In genomic region chr9:136762915-136763648, GRCh38 we compare ENCODE assay signal across 8 cellular contexts. TPM values are rescaled to one million over a fixed set of nuclear protein-coding genes. Genes with fewer than 3 reads are reported as not detected.
DNase-seq lines count a peak whose midpoint lies in the region; ATAC-seq, FAIRE-seq and TF ChIP-seq lines count a peak whose summit lies in the region.

No MANE protein-coding gene starts in this region.

- no peak overlapping the region for H3K27ac Mint-ChIP-seq in activated T-helper 2 cell treated with anti-CD3 and anti-CD28 coated beads, Interferon-gamma antibody, Interleukin-2, Interleukin-4, amounts not matched to agents 10 μg/mL and 5 μg/mL and 100 μg/mL, durations not matched to agents 14 hours and 24 hours and 36 hours

- TF ChIP-seq EP300 in HepG2 (IDR thresholded peaks at IDR 0.05; ENCODE audit: low read depth in 2 of 2, low read length in 2 of 2) (no peak), HepG2 (CRISPR knock-in tag; IDR thresholded peaks at IDR 0.05; ENCODE audit: borderline replicate concordance) (no peak)

- no peak overlapping the region for H3K4me3 Mint-ChIP-seq in activated T-helper 2 cell treated with anti-CD3 and anti-CD28 coated beads, Interferon-gamma antibody, Interleukin-2, Interleukin-4, amounts not matched to agents 10 μg/mL and 5 μg/mL and 100 μg/mL, durations not matched to agents 14 hours and 24 hours and 36 hours (ENCODE audit: low read depth)

- H3K9me3 ChIP-seq in MG63 (no peaks in the 10 kb centered on the region), HepG2 (ENCODE audit: low read length) (no peaks in the 10 kb centered on the region)

- H3K4me1 ChIP-seq in HepG2 (ENCODE audit: insufficient read depth, low read length), result peaks cover 71% of the 10 kb centered on the region

- H3K27me3 ChIP-seq in MG63 (peaks cover 6% of the 10 kb centered on the region; the same call in 1 of the 2 replicates), HepG2 (ENCODE audit: control insufficient read depth in 1 of 2, insufficient read depth in 2 of 2, low read length in 2 of 2) (peaks cover 0 to 9% of the 10 kb centered on the region in 2 experiments; a peak in 1 of 5 replicates)

- TF ChIP-seq CTCF in HepG2 (CRISPR knock-in tag; IDR thresholded peaks at IDR 0.05), result no peak

- H3K9me3 Mint-ChIP-seq in activated T-helper 2 cell treated with anti-CD3 and anti-CD28 coated beads, Interferon-gamma antibody, Interleukin-2, Interleukin-4, amounts not matched to agents 10 μg/mL and 5 μg/mL and 100 μg/mL, durations not matched to agents 14 hours and 24 hours and 36 hours, result no peaks in the 10 kb centered on the region

- H4K20me1 ChIP-seq in HepG2 (ENCODE audit: insufficient read depth, low read length), result no peaks in the 10 kb centered on the region

- no peaks in the 10 kb centered on the region for H3K79me2 ChIP-seq in HepG2 (ENCODE audit: insufficient read depth, low read length)

- DNase-seq in COLO829 (ENCODE audit: low spot score) (peak; percentile 37), MG63 (peak; percentile 25), HepG2 (ENCODE audit: low spot score) (peak; percentile 30), KG1 (lab: John Stamatoyannopoulos, UW) (no peak), NCI-H128 (lab: John Stamatoyannopoulos, UW; ENCODE audit: unreplicated experiment) (no peak), GF-D8 (lab: John Stamatoyannopoulos, UW) (no peak)
- peak; percentile 36 for DNase-seq in activated T-helper 2 cell treated with anti-CD3 and anti-CD28 coated beads, Interferon-gamma antibody, Interleukin-2, Interleukin-4, amounts not matched to agents 10 μg/mL and 5 μg/mL and 100 μg/mL, durations not matched to agents 14 hours and 24 hours and 36 hours (ENCODE audit: low spot score)

- in situ Hi-C loops in HepG2 (cut with HindIII; ENCODE audit: extremely low pct_ligation_motif_present, low pct_unique_long_range_greater_than_20kb), result no loop called here

- H3K4me2 ChIP-seq in HepG2 (ENCODE audit: low read depth, low read length), result peak overlapping the region; percentile 23; the same call in 1 of the 2 replicates

- WGBS in HepG2 (ENCODE audit: low lambda C conversion rate), result 53% methylated on average over 32 of the region's 37 CpGs

- H2AFZ ChIP-seq in HepG2 (ENCODE audit: low read length), result no peak overlapping the region

- H3K9ac ChIP-seq in HepG2 (ENCODE audit: insufficient read depth, low read depth, low read length), result no peak overlapping the region

- no peak for TF ChIP-seq RAD21 in HepG2 (CRISPR knock-in tag; IDR thresholded peaks at IDR 0.05)

- no peak overlapping the region for H3K27ac ChIP-seq in HepG2 (ENCODE audit: extremely low read length, insufficient read depth, low read length)

- H3K4me3 ChIP-seq in MG63 (no peak overlapping the region), HepG2 (replicated peaks in 1 of 3; ENCODE audit: insufficient read depth in 1 of 3, low read depth in 2 of 3, low read length in 3 of 3) (peak overlapping the region in 1 of 3 experiments; percentile 44; a peak in 1 of 6 replicates)

- FAIRE-seq in HepG2 (lab: Jason Lieb, UNC), result no peak

- TF ChIP-seq POLR2A in HepG2 (IDR thresholded peaks at IDR 0.05; ENCODE audit: insufficient read depth in 1 of 2, low read depth in 2 of 2, low read length in 2 of 2), result no peak
- TF ChIP-seq POLR2A in GM18505 (IDR thresholded peaks at IDR 0.05; ENCODE audit: borderline replicate concordance, extremely low read depth, insufficient read depth, insufficient read length), result no peak

- BruUV-seq in HepG2 (replicated peaks; lab: Mats Ljungman, UMichigan), result no TSS peak

- ATAC-seq in HepG2 (peak; percentile 18), GM18505 (IDR thresholded peaks at IDR 0.05; ENCODE audit: unreplicated experiment) (no peak)

- intact Hi-C loops in activated T-helper 2 cell treated with anti-CD3 and anti-CD28 coated beads, Interferon-gamma antibody, Interleukin-2, Interleukin-4, amounts not matched to agents 10 μg/mL and 5 μg/mL and 100 μg/mL, durations not matched to agents 14 hours and 24 hours and 36 hours (cut with micrococcal nuclease), result no loop called here
- intact Hi-C loops in HepG2 (cut with micrococcal nuclease; ENCODE audit: unreplicated experiment), result no loop called here

- H3K36me3 ChIP-seq in MG63 (no peaks in the 10 kb centered on the region), HepG2 (replicated peaks in 1 of 2; ENCODE audit: control insufficient read depth in 1 of 2, insufficient read depth in 2 of 2, low read length in 2 of 2) (no peaks in the 10 kb centered on the region)

- CTCF ChIA-PET in HepG2 (lab: Yijun Ruan, JAX; ENCODE audit: low intra/inter-chr PET ratio, low total read pairs), result no interaction called here

- H3K4me1 Mint-ChIP-seq in activated T-helper 2 cell treated with anti-CD3 and anti-CD28 coated beads, Interferon-gamma antibody, Interleukin-2, Interleukin-4, amounts not matched to agents 10 μg/mL and 5 μg/mL and 100 μg/mL, durations not matched to agents 14 hours and 24 hours and 36 hours (ENCODE audit: low read depth), result peaks cover 9% of the 10 kb centered on the region

- H3K36me3 Mint-ChIP-seq in activated T-helper 2 cell treated with anti-CD3 and anti-CD28 coated beads, Interferon-gamma antibody, Interleukin-2, Interleukin-4, amounts not matched to agents 10 μg/mL and 5 μg/mL and 100 μg/mL, durations not matched to agents 14 hours and 24 hours and 36 hours (ENCODE audit: low read depth), result no peaks in the 10 kb centered on the region

- POLR2A ChIA-PET in HepG2 (lab: Yijun Ruan, JAX), result interaction anchor here (1.4 kb wide), 1 partner anchor 35 kb away, joined by 3 read pairs; no protein-coding TSS in a partner anchor

- no peaks in the 10 kb centered on the region for H3K27me3 Mint-ChIP-seq in activated T-helper 2 cell treated with anti-CD3 and anti-CD28 coated beads, Interferon-gamma antibody, Interleukin-2, Interleukin-4, amounts not matched to agents 10 μg/mL and 5 μg/mL and 100 μg/mL, durations not matched to agents 14 hours and 24 hours and 36 hours (ENCODE audit: low read depth)

RNA-seq across cellular contexts. Expression of gene LCN15, which starts 1.2 kb away (rescaled TPM):
- total RNA-seq in MG63 (2014; rRNA removed; shearing (Covaris generic); ENCODE audit: low replicate concordance), result not detected in 2 replicates
- total RNA-seq in activated T-helper 2 cell treated with anti-CD3 and anti-CD28 coated beads, Interferon-gamma antibody, Interleukin-2, Interleukin-4, amounts not matched to agents 10 μg/mL and 5 μg/mL and 100 μg/mL, durations not matched to agents 14 hours and 24 hours and 36 hours, result not detected in 2 replicates
- total RNA-seq in HepG2 (2016; rRNA removed; fragmentation: Illumina TruSeq; extraction: Trizol), result 0.29 and 1.3 TPM in 2 replicates
- 1.3 and 1.9 TPM in 2 replicates for total RNA-seq in HepG2 (2016; cell fraction: cytosol; rRNA removed; fragmentation: Illumina TruSeq; extraction: Trizol; ENCODE audit: low read depth)
- total RNA-seq in HepG2 (2016; cell fraction: insoluble cytoplasmic fraction; rRNA removed; fragmentation: Illumina TruSeq; extraction: Trizol), result 0.55 and 1.00 TPM in 2 replicates
- 0.96 and 1.5 TPM in 2 replicates for total RNA-seq in HepG2 (2016; cell fraction: membrane; rRNA removed; fragmentation: Illumina TruSeq; extraction: Trizol)
- total RNA-seq in HepG2 (2016; cell fraction: nucleus; rRNA removed; fragmentation: Illumina TruSeq; extraction: Trizol), result 0.41 and 0.99 TPM in 2 replicates
- 32.9 and 53.7 TPM in 2 replicates for polyA plus RNA-seq in HepG2 (2011; rRNA removed)
- polyA plus RNA-seq in HepG2 (2011; cell fraction: cytosol; rRNA removed), result 35.0 and 114 TPM in 2 replicates
- 18.7 and 43.2 TPM in 2 replicates for polyA plus RNA-seq in HepG2 (2011; cell fraction: nucleus; rRNA removed)
- polyA plus RNA-seq in HepG2 (2012), result 13.7 and 27.0 TPM in 2 replicates
- polyA plus RNA-seq in HepG2 (2016; cell fraction: cytosol; fragmentation: Illumina TruSeq; extraction: Trizol; ENCODE audit: low read depth), result 1.2 and 1.3 TPM in 2 replicates
- 0.36 and 0.57 TPM in 2 replicates for polyA plus RNA-seq in HepG2 (2016; cell fraction: insoluble cytoplasmic fraction; fragmentation: Illumina TruSeq; extraction: Trizol; ENCODE audit: low read depth)
- 0.84 and 0.88 TPM in 2 replicates for polyA plus RNA-seq in HepG2 (2016; cell fraction: membrane; fragmentation: Illumina TruSeq; extraction: Trizol; ENCODE audit: low read depth)
- polyA plus RNA-seq in HepG2 (2016; cell fraction: nucleus; fragmentation: Illumina TruSeq; extraction: Trizol; ENCODE audit: insufficient read depth, low read depth), result 0.93 and 1.4 TPM in 2 replicates
- 28.1 TPM in 1 of 2 replicates, not detected in the other for polyA minus RNA-seq in HepG2 (2011; rRNA and poly(A)+ RNA removed; ENCODE audit: low replicate concordance)
- 3.6 and 11.7 TPM in 2 replicates for polyA minus RNA-seq in HepG2 (2011; cell fraction: cytosol; rRNA and poly(A)+ RNA removed)
- 2.1 and 3.2 TPM in 2 replicates for polyA minus RNA-seq in HepG2 (2011; cell fraction: nucleus; rRNA and poly(A)+ RNA removed)

RNA-seq across cellular contexts. Expression of gene LCN8, which starts 5.0 kb away (rescaled TPM):
- total RNA-seq in MG63 (2014; rRNA removed; shearing (Covaris generic); ENCODE audit: low replicate concordance), result not detected in 2 replicates
- total RNA-seq in activated T-helper 2 cell treated with anti-CD3 and anti-CD28 coated beads, Interferon-gamma antibody, Interleukin-2, Interleukin-4, amounts not matched to agents 10 μg/mL and 5 μg/mL and 100 μg/mL, durations not matched to agents 14 hours and 24 hours and 36 hours, result not detected in 2 replicates
- total RNA-seq in HepG2 (2016; rRNA removed; fragmentation: Illumina TruSeq; extraction: Trizol), result not detected in 2 replicates
- not detected in 2 replicates for total RNA-seq in HepG2 (2016; cell fraction: cytosol; rRNA removed; fragmentation: Illumina TruSeq; extraction: Trizol; ENCODE audit: low read depth)
- total RNA-seq in HepG2 (2016; cell fraction: insoluble cytoplasmic fraction; rRNA removed; fragmentation: Illumina TruSeq; extraction: Trizol), result not detected in 2 replicates
- not detected in 2 replicates for total RNA-seq in HepG2 (2016; cell fraction: membrane; rRNA removed; fragmentation: Illumina TruSeq; extraction: Trizol)
- total RNA-seq in HepG2 (2016; cell fraction: nucleus; rRNA removed; fragmentation: Illumina TruSeq; extraction: Trizol), result not detected in 2 replicates
- 0.15 TPM in 1 of 2 replicates, not detected in the other for polyA plus RNA-seq in HepG2 (2011; rRNA removed)
- 0.01 TPM in 1 of 2 replicates, not detected in the other for polyA plus RNA-seq in HepG2 (2011; cell fraction: cytosol; rRNA removed)
- polyA plus RNA-seq in HepG2 (2011; cell fraction: nucleus; rRNA removed), result 0.64 and 1.8 TPM in 2 replicates
- polyA plus RNA-seq in HepG2 (2012), result not detected in 2 replicates
- not detected in 2 replicates for polyA plus RNA-seq in HepG2 (2016; cell fraction: cytosol; fragmentation: Illumina TruSeq; extraction: Trizol; ENCODE audit: low read depth)
- polyA plus RNA-seq in HepG2 (2016; cell fraction: insoluble cytoplasmic fraction; fragmentation: Illumina TruSeq; extraction: Trizol; ENCODE audit: low read depth), result not detected in 2 replicates
- polyA plus RNA-seq in HepG2 (2016; cell fraction: membrane; fragmentation: Illumina TruSeq; extraction: Trizol; ENCODE audit: low read depth), result not detected in 2 replicates
- not detected in 2 replicates for polyA plus RNA-seq in HepG2 (2016; cell fraction: nucleus; fragmentation: Illumina TruSeq; extraction: Trizol; ENCODE audit: insufficient read depth, low read depth)
- not detected in 2 replicates for polyA minus RNA-seq in HepG2 (2011; rRNA and poly(A)+ RNA removed; ENCODE audit: low replicate concordance)
- polyA minus RNA-seq in HepG2 (2011; cell fraction: cytosol; rRNA and poly(A)+ RNA removed), result not detected in 2 replicates
- not detected in 2 replicates for polyA minus RNA-seq in HepG2 (2011; cell fraction: nucleus; rRNA and poly(A)+ RNA removed)

RNA-seq across cellular contexts. Expression of gene LCN6, which starts 14.8 kb away (rescaled TPM):
- total RNA-seq in MG63 (2014; rRNA removed; shearing (Covaris generic); ENCODE audit: low replicate concordance), result not detected in 2 replicates
- not detected in 2 replicates for total RNA-seq in activated T-helper 2 cell treated with anti-CD3 and anti-CD28 coated beads, Interferon-gamma antibody, Interleukin-2, Interleukin-4, amounts not matched to agents 10 μg/mL and 5 μg/mL and 100 μg/mL, durations not matched to agents 14 hours and 24 hours and 36 hours
- total RNA-seq in HepG2 (2016; rRNA removed; fragmentation: Illumina TruSeq; extraction: Trizol), result not detected in 2 replicates
- not detected in 2 replicates for total RNA-seq in HepG2 (2016; cell fraction: cytosol; rRNA removed; fragmentation: Illumina TruSeq; extraction: Trizol; ENCODE audit: low read depth)
- not detected in 2 replicates for total RNA-seq in HepG2 (2016; cell fraction: insoluble cytoplasmic fraction; rRNA removed; fragmentation: Illumina TruSeq; extraction: Trizol)
- total RNA-seq in HepG2 (2016; cell fraction: membrane; rRNA removed; fragmentation: Illumina TruSeq; extraction: Trizol), result not detected in 2 replicates
- total RNA-seq in HepG2 (2016; cell fraction: nucleus; rRNA removed; fragmentation: Illumina TruSeq; extraction: Trizol), result not detected in 2 replicates
- polyA plus RNA-seq in HepG2 (2011; rRNA removed), result not detected in 2 replicates
- not detected in 2 replicates for polyA plus RNA-seq in HepG2 (2011; cell fraction: cytosol; rRNA removed)
- polyA plus RNA-seq in HepG2 (2011; cell fraction: nucleus; rRNA removed), result not detected in 2 replicates
- not detected in 2 replicates for polyA plus RNA-seq in HepG2 (2012)
- not detected in 2 replicates for polyA plus RNA-seq in HepG2 (2016; cell fraction: cytosol; fragmentation: Illumina TruSeq; extraction: Trizol; ENCODE audit: low read depth)
- polyA plus RNA-seq in HepG2 (2016; cell fraction: insoluble cytoplasmic fraction; fragmentation: Illumina TruSeq; extraction: Trizol; ENCODE audit: low read depth), result not detected in 2 replicates
- not detected in 2 replicates for polyA plus RNA-seq in HepG2 (2016; cell fraction: membrane; fragmentation: Illumina TruSeq; extraction: Trizol; ENCODE audit: low read depth)
- polyA plus RNA-seq in HepG2 (2016; cell fraction: nucleus; fragmentation: Illumina TruSeq; extraction: Trizol; ENCODE audit: insufficient read depth, low read depth), result not detected in 2 replicates
- not detected in 2 replicates for polyA minus RNA-seq in HepG2 (2011; rRNA and poly(A)+ RNA removed; ENCODE audit: low replicate concordance)
- not detected in 2 replicates for polyA minus RNA-seq in HepG2 (2011; cell fraction: cytosol; rRNA and poly(A)+ RNA removed)
- polyA minus RNA-seq in HepG2 (2011; cell fraction: nucleus; rRNA and poly(A)+ RNA removed), result not detected in 2 replicates

RNA-seq across cellular contexts. Expression of gene LCN10, which starts 20.3 kb away (rescaled TPM):
- total RNA-seq in MG63 (2014; rRNA removed; shearing (Covaris generic); ENCODE audit: low replicate concordance), result not detected in 2 replicates
- 1.2 and 1.7 TPM in 2 replicates for total RNA-seq in activated T-helper 2 cell treated with anti-CD3 and anti-CD28 coated beads, Interferon-gamma antibody, Interleukin-2, Interleukin-4, amounts not matched to agents 10 μg/mL and 5 μg/mL and 100 μg/mL, durations not matched to agents 14 hours and 24 hours and 36 hours
- total RNA-seq in HepG2 (2016; rRNA removed; fragmentation: Illumina TruSeq; extraction: Trizol), result 0.14 and 0.53 TPM in 2 replicates
- not detected in 2 replicates for total RNA-seq in HepG2 (2016; cell fraction: cytosol; rRNA removed; fragmentation: Illumina TruSeq; extraction: Trizol; ENCODE audit: low read depth)
- 0.13 and 0.19 TPM in 2 replicates for total RNA-seq in HepG2 (2016; cell fraction: insoluble cytoplasmic fraction; rRNA removed; fragmentation: Illumina TruSeq; extraction: Trizol)
- total RNA-seq in HepG2 (2016; cell fraction: membrane; rRNA removed; fragmentation: Illumina TruSeq; extraction: Trizol), result 0.34 TPM in 2 replicates
- 0.22 TPM in 1 of 2 replicates, not detected in the other for total RNA-seq in HepG2 (2016; cell fraction: nucleus; rRNA removed; fragmentation: Illumina TruSeq; extraction: Trizol)
- polyA plus RNA-seq in HepG2 (2011; rRNA removed), result 0.61 and 0.84 TPM in 2 replicates
- 0.82 and 1.0 TPM in 2 replicates for polyA plus RNA-seq in HepG2 (2011; cell fraction: cytosol; rRNA removed)
- polyA plus RNA-seq in HepG2 (2011; cell fraction: nucleus; rRNA removed), result 0.85 and 1.8 TPM in 2 replicates
- polyA plus RNA-seq in HepG2 (2012), result 1.5 and 1.8 TPM in 2 replicates
- polyA plus RNA-seq in HepG2 (2016; cell fraction: cytosol; fragmentation: Illumina TruSeq; extraction: Trizol; ENCODE audit: low read depth), result 0.18 and 0.24 TPM in 2 replicates
- polyA plus RNA-seq in HepG2 (2016; cell fraction: insoluble cytoplasmic fraction; fragmentation: Illumina TruSeq; extraction: Trizol; ENCODE audit: low read depth), result 0.27 and 0.43 TPM in 2 replicates
- polyA plus RNA-seq in HepG2 (2016; cell fraction: membrane; fragmentation: Illumina TruSeq; extraction: Trizol; ENCODE audit: low read depth), result 0.15 and 0.43 TPM in 2 replicates
- 0.41 and 0.74 TPM in 2 replicates for polyA plus RNA-seq in HepG2 (2016; cell fraction: nucleus; fragmentation: Illumina TruSeq; extraction: Trizol; ENCODE audit: insufficient read depth, low read depth)
- 0.30 and 1.0 TPM in 2 replicates for polyA minus RNA-seq in HepG2 (2011; rRNA and poly(A)+ RNA removed; ENCODE audit: low replicate concordance)
- polyA minus RNA-seq in HepG2 (2011; cell fraction: cytosol; rRNA and poly(A)+ RNA removed), result not detected in 2 replicates
- polyA minus RNA-seq in HepG2 (2011; cell fraction: nucleus; rRNA and poly(A)+ RNA removed), result not detected in 2 replicates

RNA-seq across cellular contexts. Expression of gene TMEM141, which starts 28.1 kb away (rescaled TPM):
- total RNA-seq in MG63 (2014; rRNA removed; shearing (Covaris generic); ENCODE audit: low replicate concordance), result 53.9 and 57.5 TPM in 2 replicates
- 34.4 and 34.7 TPM in 2 replicates for total RNA-seq in activated T-helper 2 cell treated with anti-CD3 and anti-CD28 coated beads, Interferon-gamma antibody, Interleukin-2, Interleukin-4, amounts not matched to agents 10 μg/mL and 5 μg/mL and 100 μg/mL, durations not matched to agents 14 hours and 24 hours and 36 hours
- 81.0 and 84.7 TPM in 2 replicates for total RNA-seq in HepG2 (2016; rRNA removed; fragmentation: Illumina TruSeq; extraction: Trizol)
- total RNA-seq in HepG2 (2016; cell fraction: cytosol; rRNA removed; fragmentation: Illumina TruSeq; extraction: Trizol; ENCODE audit: low read depth), result 70.4 and 100.0 TPM in 2 replicates
- 80.8 and 84.7 TPM in 2 replicates for total RNA-seq in HepG2 (2016; cell fraction: insoluble cytoplasmic fraction; rRNA removed; fragmentation: Illumina TruSeq; extraction: Trizol)
- 80.1 and 91.8 TPM in 2 replicates for total RNA-seq in HepG2 (2016; cell fraction: membrane; rRNA removed; fragmentation: Illumina TruSeq; extraction: Trizol)
- 33.1 and 42.9 TPM in 2 replicates for total RNA-seq in HepG2 (2016; cell fraction: nucleus; rRNA removed; fragmentation: Illumina TruSeq; extraction: Trizol)
- polyA plus RNA-seq in HepG2 (2011; rRNA removed), result 199 and 202 TPM in 2 replicates
- 251 and 366 TPM in 2 replicates for polyA plus RNA-seq in HepG2 (2011; cell fraction: cytosol; rRNA removed)
- 166 and 175 TPM in 2 replicates for polyA plus RNA-seq in HepG2 (2011; cell fraction: nucleus; rRNA removed)
- polyA plus RNA-seq in HepG2 (2012), result 67.3 and 131 TPM in 2 replicates
- 77.4 and 109 TPM in 2 replicates for polyA plus RNA-seq in HepG2 (2016; cell fraction: cytosol; fragmentation: Illumina TruSeq; extraction: Trizol; ENCODE audit: low read depth)
- 78.7 and 86.2 TPM in 2 replicates for polyA plus RNA-seq in HepG2 (2016; cell fraction: insoluble cytoplasmic fraction; fragmentation: Illumina TruSeq; extraction: Trizol; ENCODE audit: low read depth)
- polyA plus RNA-seq in HepG2 (2016; cell fraction: membrane; fragmentation: Illumina TruSeq; extraction: Trizol; ENCODE audit: low read depth), result 77.7 and 87.6 TPM in 2 replicates
- polyA plus RNA-seq in HepG2 (2016; cell fraction: nucleus; fragmentation: Illumina TruSeq; extraction: Trizol; ENCODE audit: insufficient read depth, low read depth), result 59.2 and 68.0 TPM in 2 replicates
- polyA minus RNA-seq in HepG2 (2011; rRNA and poly(A)+ RNA removed; ENCODE audit: low replicate concordance), result 52.1 and 111 TPM in 2 replicates
- polyA minus RNA-seq in HepG2 (2011; cell fraction: cytosol; rRNA and poly(A)+ RNA removed), result 30.4 and 35.6 TPM in 2 replicates
- polyA minus RNA-seq in HepG2 (2011; cell fraction: nucleus; rRNA and poly(A)+ RNA removed), result 38.6 and 51.1 TPM in 2 replicates

Comparison
In these comparisons a context has a peak if more than half of its experiments do, and no peak if none do; other contexts are left out.
1. DNase-seq: peak in COLO829 (single experiment), MG63 (single experiment), activated T-helper 2 cell treated with anti-CD3 and anti-CD28 coated beads, Interferon-gamma antibody, Interleukin-2, Interleukin-4, amounts not matched to agents 10 μg/mL and 5 μg/mL and 100 μg/mL, durations not matched to agents 14 hours and 24 hours and 36 hours (single experiment) and HepG2 (single experiment); none in KG1 (single experiment), NCI-H128 (single experiment) and GF-D8 (single experiment).